ENCODE assay signal across 2 cellular contexts in the genomic region with DNA sequence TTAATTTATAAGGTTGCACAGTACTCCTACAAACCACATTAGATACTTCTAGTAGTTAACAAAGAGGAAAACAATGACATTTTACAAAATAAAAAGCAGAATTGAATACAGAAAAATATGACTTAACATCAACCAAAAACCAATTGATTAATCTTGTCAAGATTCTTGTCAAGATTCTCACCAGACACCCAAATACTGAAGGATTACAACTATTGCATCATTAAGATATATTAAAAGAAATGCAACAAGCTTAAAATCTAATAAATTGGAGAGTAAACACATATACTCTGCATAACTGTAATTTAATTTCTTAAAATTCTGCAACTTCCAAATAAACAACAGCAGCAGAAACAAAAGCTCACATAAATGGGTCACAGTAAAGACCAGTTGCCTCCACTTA.
A peak's percentile ranks its signal among the peaks of the same experiment; 100 is the strongest.
TF ChIP-seq lines count a peak whose summit lies in the region.

No MANE protein-coding gene starts in this region.

TF ChIP-seq in K562, 482 proteins besides CTCF, POLR2A, EP300 and RAD21 (continued from another document):
- TF ChIP-seq, protein P1, sequence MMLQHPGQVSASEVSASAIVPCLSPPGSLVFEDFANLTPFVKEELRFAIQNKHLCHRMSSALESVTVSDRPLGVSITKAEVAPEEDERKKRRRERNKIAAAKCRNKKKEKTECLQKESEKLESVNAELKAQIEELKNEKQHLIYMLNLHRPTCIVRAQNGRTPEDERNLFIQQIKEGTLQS (IDR thresholded peaks at IDR 0.05): 0 out of 2 replicates have a peak, but pooled peaks have one; percentile 30
- TF ChIP-seq, protein P1 (CRISPR knock-in tag; conservative IDR thresholded peaks at IDR 0.05): no peak

TF ChIP-seq in SK-N-SH treated with all-trans-retinoic acid at 6 μM for 48 hours, 23 proteins besides CTCF, POLR2A, EP300 and RAD21 (continued from another document):
- TF ChIP-seq PPARA (CRISPR knock-in tag; IDR thresholded peaks at IDR 0.05; ENCODE audit: borderline replicate concordance): no peak
- no peak for TF ChIP-seq GLIS3 (CRISPR knock-in tag; IDR thresholded peaks at IDR 0.05)
- TF ChIP-seq ZFP3 (CRISPR knock-in tag; IDR thresholded peaks at IDR 0.05): no peak
- no peak for TF ChIP-seq ZFP30 (CRISPR knock-in tag; IDR thresholded peaks at IDR 0.05)
- no peak for TF ChIP-seq ZC3H10 (CRISPR knock-in tag; IDR thresholded peaks at IDR 0.05)
- TF ChIP-seq ZNF70 (CRISPR knock-in tag; IDR thresholded peaks at IDR 0.05): no peak
- TF ChIP-seq, protein P2, sequence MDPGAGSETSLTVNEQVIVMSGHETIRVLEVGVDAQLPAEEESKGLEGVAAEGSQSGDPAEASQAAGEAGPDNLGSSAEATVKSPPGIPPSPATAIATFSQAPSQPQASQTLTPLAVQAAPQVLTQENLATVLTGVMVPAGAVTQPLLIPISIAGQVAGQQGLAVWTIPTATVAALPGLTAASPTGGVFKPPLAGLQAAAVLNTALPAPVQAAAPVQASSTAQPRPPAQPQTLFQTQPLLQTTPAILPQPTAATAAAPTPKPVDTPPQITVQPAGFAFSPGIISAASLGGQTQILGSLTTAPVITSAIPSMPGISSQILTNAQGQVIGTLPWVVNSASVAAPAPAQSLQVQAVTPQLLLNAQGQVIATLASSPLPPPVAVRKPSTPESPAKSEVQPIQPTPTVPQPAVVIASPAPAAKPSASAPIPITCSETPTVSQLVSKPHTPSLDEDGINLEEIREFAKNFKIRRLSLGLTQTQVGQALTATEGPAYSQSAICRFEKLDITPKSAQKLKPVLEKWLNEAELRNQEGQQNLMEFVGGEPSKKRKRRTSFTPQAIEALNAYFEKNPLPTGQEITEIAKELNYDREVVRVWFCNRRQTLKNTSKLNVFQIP (CRISPR knock-in tag; IDR thresholded peaks at IDR 0.05; ENCODE audit: borderline replicate concordance, low read depth): no peak
- no peak for TF ChIP-seq CSDC2 (CRISPR knock-in tag; IDR thresholded peaks at IDR 0.05)
